Comparison of ENCODE assay signal across 14 cellular contexts in the genomic region with DNA sequence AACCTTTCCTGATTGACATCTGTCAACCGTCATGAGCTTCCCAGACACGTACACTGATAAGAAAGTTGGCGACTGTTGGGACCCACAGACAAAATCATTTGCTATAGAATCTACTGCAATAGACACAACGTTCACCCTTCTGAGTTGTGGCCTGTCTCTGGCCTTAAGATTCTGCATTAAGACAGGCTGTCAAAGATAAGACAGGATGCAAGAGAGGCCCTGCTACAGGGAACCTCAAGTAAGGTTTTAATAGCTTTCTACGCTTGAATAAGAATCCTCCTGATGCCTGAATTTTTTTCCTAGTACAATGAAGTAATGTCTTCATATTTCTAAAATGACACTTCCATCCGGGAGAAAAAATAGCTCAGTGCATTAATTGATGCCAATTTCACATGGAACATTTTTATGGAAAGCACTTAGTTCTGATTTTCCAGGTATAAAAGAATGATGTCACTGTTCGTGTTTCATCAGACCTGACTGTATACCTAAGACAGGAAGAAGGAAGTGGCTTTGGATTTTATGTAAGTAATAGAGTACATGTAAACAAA.
DNase-seq lines count a peak whose midpoint lies in the region; ATAC-seq and TF ChIP-seq lines count a peak whose summit lies in the region.
"Had no signal": no experiment of that assay in that cellular context is flagged by ENCODE, and none has a peak within 500 bp of the region (broad histone marks: within the 10 kb centered on the region; RNA-seq: fewer than 3 reads in every experiment).

No MANE protein-coding gene starts in this region.

- peak overlapping the region; percentile 64 for H3K4me2 ChIP-seq in neural cell (ENCODE audit: low read length)
- H3K4me2 ChIP-seq: KMS-11 had no signal

- H3K4me3 ChIP-seq in cardiac fibroblast (replicated peaks in 1 of 2; ENCODE audit: low read depth in 2 of 2, low read length in 2 of 2) (no peak overlapping the region), neural cell (ENCODE audit: low read length) (peak overlapping the region; percentile 51)
- H3K4me3 ChIP-seq: GM12878, GM23248, MG63 had no signal

- no peaks in the 10 kb centered on the region for H3K9me2 ChIP-seq in neural cell (ENCODE audit: insufficient read depth, low read length)

- H3K9ac ChIP-seq in neural cell (ENCODE audit: low read length), result peak overlapping the region; percentile 58
- H3K9ac ChIP-seq: GM23248, KMS-11 had no signal

- ATAC-seq in HG03025 (IDR thresholded peaks at IDR 0.05; ENCODE audit: low FRiP score, unreplicated experiment) (no peak), HG02678 (IDR thresholded peaks at IDR 0.05; ENCODE audit: unreplicated experiment) (no peak)
- ATAC-seq: GM12878, PC-3 had no signal

- peak overlapping the region; percentile 7 for H2AFZ ChIP-seq in neural cell (ENCODE audit: low read depth, low read length)
- H2AFZ ChIP-seq: GM23248 had no signal

- TF ChIP-seq RAD21 in neural cell (conservative IDR thresholded peaks at IDR 0.05), result no peak

- TF ChIP-seq CTCF in cardiac fibroblast (IDR thresholded peaks at IDR 0.05; ENCODE audit: low read depth, low read length) (no peak), neural cell (IDR thresholded peaks at IDR 0.05; ENCODE audit: poor library complexity, severe bottlenecking) (no peak)

- H4K20me1 ChIP-seq in neural cell (ENCODE audit: insufficient read depth), result no peaks in the 10 kb centered on the region

- no peaks in the 10 kb centered on the region for H3K36me3 ChIP-seq in neural cell (ENCODE audit: insufficient read depth, low read length)
- H3K36me3 ChIP-seq: MG63 had no signal

- no peaks in the 10 kb centered on the region for H3K9me3 ChIP-seq in neural cell (ENCODE audit: low read length)
- H3K9me3 ChIP-seq: MG63 had no signal

- no peaks in the 10 kb centered on the region for H3K79me2 ChIP-seq in neural cell (replicated peaks; ENCODE audit: insufficient read depth, low read length)

- DNase-seq in DMS53 (lab: John Stamatoyannopoulos, UW) (peak; percentile 46), NCI-H2029 (lab: John Stamatoyannopoulos, UW) (peak; percentile 74), cardiac fibroblast (ENCODE audit: low read depth in 2 of 2) (peak; percentile 17 to 20), medulla oblongata (ENCODE audit: extremely low spot score) (no peak)
- DNase-seq: GM23248, MG63, NCI-H1092 treated with DMSO at 0.1 percent for 48 hours, NCI-H1694 treated with DMSO at 0.1 percent for 48 hours, PC-3 had no signal

- peak overlapping the region; percentile 92 for H3K27ac ChIP-seq in neural cell (ENCODE audit: low read length)
- H3K27ac ChIP-seq: GM23248, KMS-11 had no signal

- peaks cover 11% of the 10 kb centered on the region for H3F3A ChIP-seq in neural cell (ENCODE audit: insufficient read depth, low read length, poor library complexity, severe bottlenecking)

- TF ChIP-seq EP300 in neural cell (conservative IDR thresholded peaks at IDR 0.05; ENCODE audit: poor library complexity, severe bottlenecking), result peak; percentile 98

- H3K27me3 ChIP-seq in neural cell (ENCODE audit: insufficient read depth, low read depth, low read length), result no peaks in the 10 kb centered on the region
- H3K27me3 ChIP-seq: MG63 had no signal

TF ChIP-seq in neural cell, 6 proteins besides CTCF, POLR2A, EP300 and RAD21:
- TF ChIP-seq, protein P1, sequence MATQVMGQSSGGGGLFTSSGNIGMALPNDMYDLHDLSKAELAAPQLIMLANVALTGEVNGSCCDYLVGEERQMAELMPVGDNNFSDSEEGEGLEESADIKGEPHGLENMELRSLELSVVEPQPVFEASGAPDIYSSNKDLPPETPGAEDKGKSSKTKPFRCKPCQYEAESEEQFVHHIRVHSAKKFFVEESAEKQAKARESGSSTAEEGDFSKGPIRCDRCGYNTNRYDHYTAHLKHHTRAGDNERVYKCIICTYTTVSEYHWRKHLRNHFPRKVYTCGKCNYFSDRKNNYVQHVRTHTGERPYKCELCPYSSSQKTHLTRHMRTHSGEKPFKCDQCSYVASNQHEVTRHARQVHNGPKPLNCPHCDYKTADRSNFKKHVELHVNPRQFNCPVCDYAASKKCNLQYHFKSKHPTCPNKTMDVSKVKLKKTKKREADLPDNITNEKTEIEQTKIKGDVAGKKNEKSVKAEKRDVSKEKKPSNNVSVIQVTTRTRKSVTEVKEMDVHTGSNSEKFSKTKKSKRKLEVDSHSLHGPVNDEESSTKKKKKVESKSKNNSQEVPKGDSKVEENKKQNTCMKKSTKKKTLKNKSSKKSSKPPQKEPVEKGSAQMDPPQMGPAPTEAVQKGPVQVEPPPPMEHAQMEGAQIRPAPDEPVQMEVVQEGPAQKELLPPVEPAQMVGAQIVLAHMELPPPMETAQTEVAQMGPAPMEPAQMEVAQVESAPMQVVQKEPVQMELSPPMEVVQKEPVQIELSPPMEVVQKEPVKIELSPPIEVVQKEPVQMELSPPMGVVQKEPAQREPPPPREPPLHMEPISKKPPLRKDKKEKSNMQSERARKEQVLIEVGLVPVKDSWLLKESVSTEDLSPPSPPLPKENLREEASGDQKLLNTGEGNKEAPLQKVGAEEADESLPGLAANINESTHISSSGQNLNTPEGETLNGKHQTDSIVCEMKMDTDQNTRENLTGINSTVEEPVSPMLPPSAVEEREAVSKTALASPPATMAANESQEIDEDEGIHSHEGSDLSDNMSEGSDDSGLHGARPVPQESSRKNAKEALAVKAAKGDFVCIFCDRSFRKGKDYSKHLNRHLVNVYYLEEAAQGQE (IDR thresholded peaks at IDR 0.05; ENCODE audit: borderline replicate concordance), result peak; percentile 100
- no peak for TF ChIP-seq EZH2 (IDR thresholded peaks at IDR 0.05; ENCODE audit: borderline replicate concordance, insufficient read depth, low read length, poor library complexity, severe bottlenecking)
